Comparison of ENCODE assay signal across 1 cellular context in genomic region chr5:150486402-150487198, GRCh38.
TF ChIP-seq lines count a peak whose summit lies in the region.

No MANE protein-coding gene starts in this region.

TF ChIP-seq in HepG2, 621 proteins besides CTCF, POLR2A, EP300 and RAD21 (continued from another document and continues in another):
- TF ChIP-seq ZBTB10 (CRISPR knock-in tag; IDR thresholded peaks at IDR 0.05; ENCODE audit: borderline replicate concordance) (0 out of 2 replicates have a peak, but pooled peaks have one; percentile 19), PHF8 (CRISPR knock-in tag; IDR thresholded peaks at IDR 0.05) (peak; percentile 49), SRSF9 (IDR thresholded peaks at IDR 0.05; ENCODE audit: borderline replicate concordance, insufficient read depth, low read depth, low read length, poor library complexity, severe bottlenecking) (no peak), SMC3 (IDR thresholded peaks at IDR 0.05; ENCODE audit: low read length) (no peak), ASH2L (IDR thresholded peaks at IDR 0.05; ENCODE audit: insufficient read length, low read depth, low read length) (no peak), ZNF138 (CRISPR knock-in tag; IDR thresholded peaks at IDR 0.05; ENCODE audit: low read depth) (no peak), ZBTB3 (CRISPR knock-in tag; IDR thresholded peaks at IDR 0.05; ENCODE audit: borderline replicate concordance, low read depth) (no peak), ZHX1 (CRISPR knock-in tag; IDR thresholded peaks at IDR 0.05; ENCODE audit: low read depth) (no peak), RELA (CRISPR knock-in tag; IDR thresholded peaks at IDR 0.05) (no peak), ESRRA (CRISPR knock-in tag; IDR thresholded peaks at IDR 0.05; ENCODE audit: low read depth) (peak; percentile 55; the same call in 1 of the 2 replicates), ZNF512B (CRISPR knock-in tag; IDR thresholded peaks at IDR 0.05; ENCODE audit: borderline replicate concordance) (no peak), MED1 (CRISPR knock-in tag; IDR thresholded peaks at IDR 0.05) (no peak; the same call in 1 of the 2 replicates), XRCC5 (optimal IDR thresholded peaks at IDR 0.05; ENCODE audit: low read length) (peak; percentile 41), MYC (CRISPR knock-in tag; IDR thresholded peaks at IDR 0.05; ENCODE audit: borderline replicate concordance) (0 out of 2 replicates have a peak, but pooled peaks have one; percentile 35), NRL (CRISPR knock-in tag; IDR thresholded peaks at IDR 0.05; ENCODE audit: borderline replicate concordance) (no peak), CBX1 (IDR thresholded peaks at IDR 0.05; ENCODE audit: low read depth) (no peak), TEAD2 (CRISPR knock-in tag; IDR thresholded peaks at IDR 0.05) (no peak), FOXK1 (CRISPR knock-in tag; IDR thresholded peaks at IDR 0.05; ENCODE audit: borderline replicate concordance, low read depth) (no peak; the same call in 1 of the 2 replicates), DMAP1 (CRISPR knock-in tag; IDR thresholded peaks at IDR 0.05) (peak; percentile 50; the same call in 1 of the 2 replicates), ZNF224 (CRISPR knock-in tag; IDR thresholded peaks at IDR 0.05) (no peak), ZNF446 (CRISPR knock-in tag; IDR thresholded peaks at IDR 0.05) (no peak), SAP130 (CRISPR knock-in tag; IDR thresholded peaks at IDR 0.05; ENCODE audit: low read depth) (peak; percentile 53; the same call in 1 of the 2 replicates), ZNF235 (CRISPR knock-in tag; IDR thresholded peaks at IDR 0.05; ENCODE audit: borderline replicate concordance) (no peak; the same call in 1 of the 2 replicates), KAT2B (IDR thresholded peaks at IDR 0.05; ENCODE audit: borderline replicate concordance, low read depth, low read length) (no peak), CAMTA2 (CRISPR knock-in tag; IDR thresholded peaks at IDR 0.05; ENCODE audit: borderline replicate concordance) (no peak), NKX3-1 (CRISPR knock-in tag; IDR thresholded peaks at IDR 0.05) (0 out of 2 replicates have a peak, but pooled peaks have one; percentile 16), CCAR2 (optimal IDR thresholded peaks at IDR 0.05; ENCODE audit: low read depth, low read length) (no peak), ARNTL (CRISPR knock-in tag; IDR thresholded peaks at IDR 0.05) (no peak), PAXIP1 (CRISPR knock-in tag; conservative IDR thresholded peaks at IDR 0.05) (peak; percentile 45; the same call in 1 of the 2 replicates), HOXA9 (CRISPR knock-in tag; IDR thresholded peaks at IDR 0.05; ENCODE audit: borderline replicate concordance) (0 out of 2 replicates have a peak, but pooled peaks have one; percentile 47), NFRKB (IDR thresholded peaks at IDR 0.05) (no peak), ZNF180 (CRISPR knock-in tag; IDR thresholded peaks at IDR 0.05; ENCODE audit: borderline replicate concordance, low read depth) (no peak), REPIN1 (CRISPR knock-in tag; IDR thresholded peaks at IDR 0.05; ENCODE audit: borderline replicate concordance, low read depth) (0 out of 2 replicates have a peak, but pooled peaks have one; percentile 31), MXD1 (CRISPR knock-in tag; IDR thresholded peaks at IDR 0.05) (no peak), NR2F6 (IDR thresholded peaks at IDR 0.05) (no peak), NR2F6 (CRISPR knock-in tag; IDR thresholded peaks at IDR 0.05) (peak; percentile 18; the same call in 1 of the 2 replicates), ZNF558 (CRISPR knock-in tag; IDR thresholded peaks at IDR 0.05; ENCODE audit: borderline replicate concordance) (no peak)
- TF ChIP-seq, protein P1, sequence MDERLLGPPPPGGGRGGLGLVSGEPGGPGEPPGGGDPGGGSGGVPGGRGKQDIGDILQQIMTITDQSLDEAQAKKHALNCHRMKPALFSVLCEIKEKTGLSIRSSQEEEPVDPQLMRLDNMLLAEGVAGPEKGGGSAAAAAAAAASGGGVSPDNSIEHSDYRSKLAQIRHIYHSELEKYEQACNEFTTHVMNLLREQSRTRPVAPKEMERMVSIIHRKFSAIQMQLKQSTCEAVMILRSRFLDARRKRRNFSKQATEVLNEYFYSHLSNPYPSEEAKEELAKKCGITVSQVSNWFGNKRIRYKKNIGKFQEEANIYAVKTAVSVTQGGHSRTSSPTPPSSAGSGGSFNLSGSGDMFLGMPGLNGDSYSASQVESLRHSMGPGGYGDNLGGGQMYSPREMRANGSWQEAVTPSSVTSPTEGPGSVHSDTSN (CRISPR knock-in tag; IDR thresholded peaks at IDR 0.05): no peak
- TF ChIP-seq, protein P2, sequence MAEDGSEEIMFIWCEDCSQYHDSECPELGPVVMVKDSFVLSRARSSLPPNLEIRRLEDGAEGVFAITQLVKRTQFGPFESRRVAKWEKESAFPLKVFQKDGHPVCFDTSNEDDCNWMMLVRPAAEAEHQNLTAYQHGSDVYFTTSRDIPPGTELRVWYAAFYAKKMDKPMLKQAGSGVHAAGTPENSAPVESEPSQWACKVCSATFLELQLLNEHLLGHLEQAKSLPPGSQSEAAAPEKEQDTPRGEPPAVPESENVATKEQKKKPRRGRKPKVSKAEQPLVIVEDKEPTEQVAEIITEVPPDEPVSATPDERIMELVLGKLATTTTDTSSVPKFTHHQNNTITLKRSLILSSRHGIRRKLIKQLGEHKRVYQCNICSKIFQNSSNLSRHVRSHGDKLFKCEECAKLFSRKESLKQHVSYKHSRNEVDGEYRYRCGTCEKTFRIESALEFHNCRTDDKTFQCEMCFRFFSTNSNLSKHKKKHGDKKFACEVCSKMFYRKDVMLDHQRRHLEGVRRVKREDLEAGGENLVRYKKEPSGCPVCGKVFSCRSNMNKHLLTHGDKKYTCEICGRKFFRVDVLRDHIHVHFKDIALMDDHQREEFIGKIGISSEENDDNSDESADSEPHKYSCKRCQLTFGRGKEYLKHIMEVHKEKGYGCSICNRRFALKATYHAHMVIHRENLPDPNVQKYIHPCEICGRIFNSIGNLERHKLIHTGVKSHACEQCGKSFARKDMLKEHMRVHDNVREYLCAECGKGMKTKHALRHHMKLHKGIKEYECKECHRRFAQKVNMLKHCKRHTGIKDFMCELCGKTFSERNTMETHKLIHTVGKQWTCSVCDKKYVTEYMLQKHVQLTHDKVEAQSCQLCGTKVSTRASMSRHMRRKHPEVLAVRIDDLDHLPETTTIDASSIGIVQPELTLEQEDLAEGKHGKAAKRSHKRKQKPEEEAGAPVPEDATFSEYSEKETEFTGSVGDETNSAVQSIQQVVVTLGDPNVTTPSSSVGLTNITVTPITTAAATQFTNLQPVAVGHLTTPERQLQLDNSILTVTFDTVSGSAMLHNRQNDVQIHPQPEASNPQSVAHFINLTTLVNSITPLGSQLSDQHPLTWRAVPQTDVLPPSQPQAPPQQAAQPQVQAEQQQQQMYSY (CRISPR knock-in tag; IDR thresholded peaks at IDR 0.05): 0 out of 2 replicates have a peak, but pooled peaks have one; percentile 40
- TF ChIP-seq, protein P3, sequence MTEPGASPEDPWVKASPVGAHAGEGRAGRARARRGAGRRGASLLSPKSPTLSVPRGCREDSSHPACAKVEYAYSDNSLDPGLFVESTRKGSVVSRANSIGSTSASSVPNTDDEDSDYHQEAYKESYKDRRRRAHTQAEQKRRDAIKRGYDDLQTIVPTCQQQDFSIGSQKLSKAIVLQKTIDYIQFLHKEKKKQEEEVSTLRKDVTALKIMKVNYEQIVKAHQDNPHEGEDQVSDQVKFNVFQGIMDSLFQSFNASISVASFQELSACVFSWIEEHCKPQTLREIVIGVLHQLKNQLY (CRISPR knock-in tag; IDR thresholded peaks at IDR 0.05): no peak
